Comparison of ENCODE assay signal across 1 cellular context in genomic region chr1:3796215-3797193, GRCh38.
TF ChIP-seq lines count a peak whose summit lies in the region.

TSS of gene LRRC47 (minus strand) at chr1:3796498. CDS start at chr1:3796476, 22 bp downstream.

TF ChIP-seq in HepG2, 621 proteins besides CTCF, POLR2A, EP300 and RAD21 (continued from another document and continues in another):
- peak; percentile 74 for TF ChIP-seq ZMYM4 (CRISPR knock-in tag; IDR thresholded peaks at IDR 0.05)
- 0 out of 2 replicates have a peak, but pooled peaks have one; percentile 48 for TF ChIP-seq ZNF12 (CRISPR knock-in tag; IDR thresholded peaks at IDR 0.05)
- TF ChIP-seq ZEB1 (IDR thresholded peaks at IDR 0.05; ENCODE audit: insufficient replicate concordance, low read depth): no peak
- peak; percentile 67; the same call in 1 of the 2 replicates for TF ChIP-seq TARDBP (CRISPR knock-in tag; IDR thresholded peaks at IDR 0.05)
- peak; percentile 53; the same call in 1 of the 2 replicates for TF ChIP-seq ZNF747 (CRISPR knock-in tag; IDR thresholded peaks at IDR 0.05; ENCODE audit: borderline replicate concordance)
- 0 out of 2 replicates have a peak, but pooled peaks have one; percentile 43 for TF ChIP-seq CBFB (CRISPR knock-in tag; IDR thresholded peaks at IDR 0.05)
- TF ChIP-seq ZFY (CRISPR knock-in tag; IDR thresholded peaks at IDR 0.05): peak; percentile 99
- peak; percentile 39; the same call in 1 of the 2 replicates for TF ChIP-seq ATF3 (CRISPR knock-in tag; IDR thresholded peaks at IDR 0.05)
- peak; percentile 68; the same call in 1 of the 2 replicates for TF ChIP-seq RFXAP (CRISPR knock-in tag; IDR thresholded peaks at IDR 0.05; ENCODE audit: borderline replicate concordance)
- peak; percentile 45; the same call in 1 of the 2 replicates for TF ChIP-seq ZBTB20 (CRISPR knock-in tag; IDR thresholded peaks at IDR 0.05; ENCODE audit: borderline replicate concordance, low read depth)
- no peak for TF ChIP-seq CHD4 (IDR thresholded peaks at IDR 0.05; ENCODE audit: borderline replicate concordance, low read length)
- no peak for TF ChIP-seq FOXP4 (CRISPR knock-in tag; IDR thresholded peaks at IDR 0.05)
- no peak for TF ChIP-seq ZUFSP (CRISPR knock-in tag; IDR thresholded peaks at IDR 0.05; ENCODE audit: borderline replicate concordance)
- TF ChIP-seq ARNT (IDR thresholded peaks at IDR 0.05): no peak
- TF ChIP-seq NBN (conservative IDR thresholded peaks at IDR 0.05): no peak
- peak; percentile 69; the same call in 1 of the 2 replicates for TF ChIP-seq ZSCAN12 (CRISPR knock-in tag; IDR thresholded peaks at IDR 0.05)
- TF ChIP-seq FOXM1 (CRISPR knock-in tag; IDR thresholded peaks at IDR 0.05): no peak
- peak; percentile 35; the same call in 1 of the 2 replicates for TF ChIP-seq ARID5B (CRISPR knock-in tag; IDR thresholded peaks at IDR 0.05)
- 0 out of 2 replicates have a peak, but pooled peaks have one; percentile 52 for TF ChIP-seq ZFAT (CRISPR knock-in tag; conservative IDR thresholded peaks at IDR 0.05)
- no peak for TF ChIP-seq ZNF549 (CRISPR knock-in tag; IDR thresholded peaks at IDR 0.05)
- TF ChIP-seq SNAI1 (CRISPR knock-in tag; IDR thresholded peaks at IDR 0.05; ENCODE audit: borderline replicate concordance): no peak
- TF ChIP-seq BHLHE40 (IDR thresholded peaks at IDR 0.05; ENCODE audit: low read length): peak; percentile 68
- no peak for TF ChIP-seq RFX5 (IDR thresholded peaks at IDR 0.05; ENCODE audit: low read depth, low read length)
- TF ChIP-seq IRF9 (CRISPR knock-in tag; IDR thresholded peaks at IDR 0.05; ENCODE audit: borderline replicate concordance): no peak; the same call in 1 of the 2 replicates
- no peak for TF ChIP-seq ZNF75D (CRISPR knock-in tag; IDR thresholded peaks at IDR 0.05; ENCODE audit: borderline replicate concordance)
- TF ChIP-seq SMAD3 (CRISPR knock-in tag; IDR thresholded peaks at IDR 0.05): peak; percentile 85
- no peak for TF ChIP-seq ZSCAN5A (CRISPR knock-in tag; IDR thresholded peaks at IDR 0.05; ENCODE audit: borderline replicate concordance)
- peak; percentile 83 for TF ChIP-seq PATZ1 (CRISPR knock-in tag; IDR thresholded peaks at IDR 0.05)
- TF ChIP-seq HBP1 (CRISPR knock-in tag; IDR thresholded peaks at IDR 0.05; ENCODE audit: low read depth): 0 out of 2 replicates have a peak, but pooled peaks have one; percentile 3
- TF ChIP-seq ZMAT5 (CRISPR knock-in tag; IDR thresholded peaks at IDR 0.05; ENCODE audit: borderline replicate concordance, low read depth): no peak
- TF ChIP-seq PRDM15 (CRISPR knock-in tag; IDR thresholded peaks at IDR 0.05): no peak
- TF ChIP-seq SP4 (CRISPR knock-in tag; IDR thresholded peaks at IDR 0.05): peak; percentile 16; the same call in 1 of the 2 replicates
- no peak for TF ChIP-seq GZF1 (CRISPR knock-in tag; IDR thresholded peaks at IDR 0.05)
- TF ChIP-seq ZXDC (CRISPR knock-in tag; IDR thresholded peaks at IDR 0.05): no peak; the same call in 1 of the 2 replicates
